Comparison of ENCODE assay signal across 39 cellular contexts in the genomic region with DNA sequence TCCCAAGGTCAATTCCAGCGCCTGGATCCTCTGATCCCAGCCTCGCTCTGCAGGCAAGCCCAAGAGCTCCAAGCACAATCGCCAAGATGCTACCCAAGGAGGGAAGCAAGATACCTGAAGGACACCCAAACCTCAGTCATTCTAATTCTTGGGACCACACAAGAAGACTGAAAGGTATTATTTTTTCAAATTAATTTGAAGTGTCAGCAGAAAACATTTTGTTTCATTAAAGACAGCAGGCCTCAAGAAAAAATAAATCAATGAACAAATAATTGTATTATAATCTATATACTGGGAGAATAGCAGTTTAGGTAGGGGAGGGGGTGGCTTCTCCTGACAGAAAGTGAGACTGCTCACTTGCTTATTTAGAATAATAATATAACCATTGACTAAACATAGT.
"Had no signal": no experiment of that assay in that cellular context is flagged by ENCODE, and none has a peak within 500 bp of the region (broad histone marks: within the 10 kb centered on the region; RNA-seq: fewer than 3 reads in every experiment).

No MANE protein-coding gene starts in this region.

- H3K4me3 ChIP-seq: adrenal gland, ascending aorta, body of pancreas, breast epithelium, cardiac muscle cell had no signal

- H3K36me3 ChIP-seq: adrenal gland, ascending aorta, brain microvascular endothelial cell, breast epithelium, cardiac muscle cell had no signal

- H3K27me3 ChIP-seq: adrenal gland, ascending aorta, body of pancreas, brain microvascular endothelial cell, breast epithelium, cardiac muscle cell had no signal

- H3K4me1 ChIP-seq: adrenal gland, ascending aorta, body of pancreas, breast epithelium had no signal

- H3K9me3 Mint-ChIP-seq: activated naive CD4-positive, alpha-beta T cell treated with anti-CD3 and anti-CD28 coated beads for 36 hours; activated naive CD4-positive, alpha-beta T cell treated with anti-CD3 and anti-CD28 coated beads, Interleukin-2, amount 10 ng/mL, durations not matched to agents 7 days and 5 days; activated naive CD4-positive, alpha-beta T cell treated with anti-CD3 and anti-CD28 coated beads, Interleukin-2, amount 50 U/mL, for 24 hours; activated naive CD4-positive, alpha-beta T cell treated with anti-CD3 and anti-CD28 coated beads, Interleukin-2, amount 50 U/mL, for 72 hours; activated naive CD8-positive, alpha-beta T cell treated with anti-CD3 and anti-CD28 coated beads for 36 hours; activated naive CD8-positive, alpha-beta T cell treated with anti-CD3 and anti-CD28 coated beads, Interleukin-2, amount 10 ng/mL, durations not matched to agents 7 days and 5 days; activated naive CD8-positive, alpha-beta T cell treated with anti-CD3 and anti-CD28 coated beads, Interleukin-2, amount 50 U/mL, for 24 hours; activated T-cell treated with anti-CD3 and anti-CD28 coated beads, Interleukin-2, amount 50 U/mL, for 24 hours; activated T-cell treated with anti-CD3 and anti-CD28 coated beads, Interleukin-2, amount 50 U/mL, for 4 hours; activated T-cell treated with anti-CD3 and anti-CD28 coated beads, Interleukin-2, amount 50 U/mL, for 72 hours; activated T-helper 1 cell treated with anti-CD3 and anti-CD28 coated beads, Interleukin-12 subunit alpha, Interleukin-12 subunit beta, Interleukin-2, Interleukin-4 antibody, amounts not matched to agents 30 ng/mL and 10 ng/mL and 1 ng/mL, durations not matched to agents 14 hours and 24 hours and 36 hours; activated T-helper 17 cell treated with anti-CD3 and anti-CD28 coated beads, Interleukin-2, amount 50 U/mL, for 72 hours; activated T-helper 2 cell treated with anti-CD3 and anti-CD28 coated beads, Interferon-gamma antibody, Interleukin-2, Interleukin-4, amounts not matched to agents 10 μg/mL and 5 μg/mL and 100 μg/mL, durations not matched to agents 14 hours and 24 hours and 36 hours; brain; central memory CD8-positive, alpha-beta T cell had no signal

- DNase-seq: activated effector memory CD4-positive, alpha-beta T cell treated with anti-CD3 and anti-CD28 coated beads, Interleukin-2, amount 50 U/mL, for 16 hours; activated effector memory CD4-positive, alpha-beta T cell treated with Interleukin-2 at 50 U/mL for 16 hours; activated gamma-delta T cell; activated gamma-delta T cell treated with Interleukin-2 at 50 U/mL for 16 hours; activated naive CD4-positive, alpha-beta T cell; activated naive CD4-positive, alpha-beta T cell treated with anti-CD3 and anti-CD28 coated beads for 36 hours; activated naive CD4-positive, alpha-beta T cell treated with anti-CD3 and anti-CD28 coated beads, Interleukin-2, amount 10 ng/mL, durations not matched to agents 7 days and 5 days; activated naive CD4-positive, alpha-beta T cell treated with anti-CD3 and anti-CD28 coated beads, Interleukin-2, amount 50 U/mL, for 16 hours; activated naive CD4-positive, alpha-beta T cell treated with Interleukin-2 at 50 U/mL for 16 hours; activated naive CD8-positive, alpha-beta T cell treated with anti-CD3 and anti-CD28 coated beads for 36 hours; activated naive CD8-positive, alpha-beta T cell treated with anti-CD3 and anti-CD28 coated beads, Interleukin-2, amount 10 ng/mL, durations not matched to agents 7 days and 5 days; activated naive CD8-positive, alpha-beta T cell treated with anti-CD3 and anti-CD28 coated beads, Interleukin-2, amount 50 U/mL, for 24 hours; activated T-cell treated with anti-CD3 and anti-CD28 coated beads, Interleukin-2, amount 50 U/mL, for 24 hours; activated T-cell treated with anti-CD3 and anti-CD28 coated beads, Interleukin-2, amount 50 U/mL, for 4 hours; activated T-cell treated with anti-CD3 and anti-CD28 coated beads, Interleukin-2, amount 50 U/mL, for 48 hours; activated T-cell treated with anti-CD3 and anti-CD28 coated beads, Interleukin-2, amount 50 U/mL, for 72 hours; adrenal gland; amniotic stem cell; amygdala; anterior cingulate cortex; aorta; body of pancreas; brain microvascular endothelial cell; caudate nucleus; central memory CD4-positive, alpha-beta T cell; cerebellar nuclear complex had no signal

- H3K27me3 Mint-ChIP-seq: activated naive CD4-positive, alpha-beta T cell treated with anti-CD3 and anti-CD28 coated beads, Interleukin-2, amount 10 ng/mL, durations not matched to agents 7 days and 5 days; activated naive CD4-positive, alpha-beta T cell treated with anti-CD3 and anti-CD28 coated beads, Interleukin-2, amount 50 U/mL, for 24 hours; activated naive CD8-positive, alpha-beta T cell; activated naive CD8-positive, alpha-beta T cell treated with anti-CD3 and anti-CD28 coated beads for 36 hours; activated naive CD8-positive, alpha-beta T cell treated with anti-CD3 and anti-CD28 coated beads, Interleukin-2, amount 10 ng/mL, durations not matched to agents 7 days and 5 days; activated naive CD8-positive, alpha-beta T cell treated with anti-CD3 and anti-CD28 coated beads, Interleukin-2, amount 50 U/mL, for 24 hours; activated T-cell treated with anti-CD3 and anti-CD28 coated beads, Interleukin-2, amount 50 U/mL, for 24 hours; activated T-helper 17 cell treated with anti-CD3 and anti-CD28 coated beads, Interleukin-2, amount 50 U/mL, for 72 hours; brain; central memory CD8-positive, alpha-beta T cell had no signal

- ATAC-seq: activated naive CD4-positive, alpha-beta T cell treated with anti-CD3 and anti-CD28 coated beads, Interleukin-2, amount 50 U/mL, for 72 hours; activated naive CD8-positive, alpha-beta T cell treated with anti-CD3 and anti-CD28 coated beads, Interleukin-2, amount 50 U/mL, for 24 hours; activated T-cell treated with anti-CD3 and anti-CD28 coated beads, Interleukin-2, amount 50 U/mL, for 4 hours; activated T-cell treated with anti-CD3 and anti-CD28 coated beads, Interleukin-2, amount 50 U/mL, for 72 hours; activated T-helper 17 cell treated with anti-CD3 and anti-CD28 coated beads, Interleukin-2, amount 50 U/mL, for 72 hours; body of pancreas had no signal

- H3K9me3 ChIP-seq: adrenal gland, ascending aorta, body of pancreas, breast epithelium had no signal

- H3K36me3 Mint-ChIP-seq: activated naive CD4-positive, alpha-beta T cell treated with anti-CD3 and anti-CD28 coated beads, Interleukin-2, amount 10 ng/mL, durations not matched to agents 7 days and 5 days; activated naive CD4-positive, alpha-beta T cell treated with anti-CD3 and anti-CD28 coated beads, Interleukin-2, amount 50 U/mL, for 24 hours; activated naive CD4-positive, alpha-beta T cell treated with anti-CD3 and anti-CD28 coated beads, Interleukin-2, amount 50 U/mL, for 72 hours; activated naive CD8-positive, alpha-beta T cell; activated naive CD8-positive, alpha-beta T cell treated with anti-CD3 and anti-CD28 coated beads for 36 hours; activated naive CD8-positive, alpha-beta T cell treated with anti-CD3 and anti-CD28 coated beads, Interleukin-2, amount 10 ng/mL, durations not matched to agents 7 days and 5 days; brain had no signal

- FAIRE-seq: astrocyte, bronchial epithelial cell had no signal

- H3K4me1 Mint-ChIP-seq: activated naive CD4-positive, alpha-beta T cell treated with anti-CD3 and anti-CD28 coated beads, Interleukin-2, amount 10 ng/mL, durations not matched to agents 7 days and 5 days; activated naive CD4-positive, alpha-beta T cell treated with anti-CD3 and anti-CD28 coated beads, Interleukin-2, amount 50 U/mL, for 24 hours; activated naive CD8-positive, alpha-beta T cell treated with anti-CD3 and anti-CD28 coated beads for 36 hours; activated naive CD8-positive, alpha-beta T cell treated with anti-CD3 and anti-CD28 coated beads, Interleukin-2, amount 10 ng/mL, durations not matched to agents 7 days and 5 days; activated naive CD8-positive, alpha-beta T cell treated with anti-CD3 and anti-CD28 coated beads, Interleukin-2, amount 50 U/mL, for 24 hours; activated T-helper 17 cell treated with anti-CD3 and anti-CD28 coated beads, Interleukin-2, amount 50 U/mL, for 72 hours; central memory CD8-positive, alpha-beta T cell had no signal

- H3K4me3 Mint-ChIP-seq: activated naive CD4-positive, alpha-beta T cell treated with anti-CD3 and anti-CD28 coated beads for 36 hours; activated naive CD4-positive, alpha-beta T cell treated with anti-CD3 and anti-CD28 coated beads, Interleukin-2, amount 10 ng/mL, durations not matched to agents 7 days and 5 days; activated naive CD4-positive, alpha-beta T cell treated with anti-CD3 and anti-CD28 coated beads, Interleukin-2, amount 50 U/mL, for 24 hours; activated naive CD8-positive, alpha-beta T cell; activated naive CD8-positive, alpha-beta T cell treated with anti-CD3 and anti-CD28 coated beads for 36 hours; activated naive CD8-positive, alpha-beta T cell treated with anti-CD3 and anti-CD28 coated beads, Interleukin-2, amount 10 ng/mL, durations not matched to agents 7 days and 5 days; activated naive CD8-positive, alpha-beta T cell treated with anti-CD3 and anti-CD28 coated beads, Interleukin-2, amount 50 U/mL, for 24 hours; activated T-cell treated with anti-CD3 and anti-CD28 coated beads, Interleukin-2, amount 50 U/mL, for 24 hours; activated T-cell treated with anti-CD3 and anti-CD28 coated beads, Interleukin-2, amount 50 U/mL, for 4 hours; activated T-cell treated with anti-CD3 and anti-CD28 coated beads, Interleukin-2, amount 50 U/mL, for 72 hours; activated T-helper 1 cell treated with anti-CD3 and anti-CD28 coated beads, Interleukin-12 subunit alpha, Interleukin-12 subunit beta, Interleukin-2, Interleukin-4 antibody, amounts not matched to agents 30 ng/mL and 10 ng/mL and 1 ng/mL, durations not matched to agents 14 hours and 24 hours and 36 hours; activated T-helper 17 cell treated with anti-CD3 and anti-CD28 coated beads, Interleukin-2, amount 50 U/mL, for 72 hours; brain; central memory CD8-positive, alpha-beta T cell had no signal

- H3K27ac ChIP-seq: adrenal gland, ascending aorta, body of pancreas, brain microvascular endothelial cell, breast epithelium, cardiac muscle cell had no signal

- H3K27ac Mint-ChIP-seq: activated naive CD4-positive, alpha-beta T cell treated with anti-CD3 and anti-CD28 coated beads for 36 hours; activated naive CD4-positive, alpha-beta T cell treated with anti-CD3 and anti-CD28 coated beads, Interleukin-2, amount 10 ng/mL, durations not matched to agents 7 days and 5 days; activated naive CD4-positive, alpha-beta T cell treated with anti-CD3 and anti-CD28 coated beads, Interleukin-2, amount 50 U/mL, for 24 hours; activated naive CD4-positive, alpha-beta T cell treated with anti-CD3 and anti-CD28 coated beads, Interleukin-2, amount 50 U/mL, for 72 hours; activated naive CD8-positive, alpha-beta T cell; activated naive CD8-positive, alpha-beta T cell treated with anti-CD3 and anti-CD28 coated beads for 36 hours; activated naive CD8-positive, alpha-beta T cell treated with anti-CD3 and anti-CD28 coated beads, Interleukin-2, amount 10 ng/mL, durations not matched to agents 7 days and 5 days; activated naive CD8-positive, alpha-beta T cell treated with anti-CD3 and anti-CD28 coated beads, Interleukin-2, amount 50 U/mL, for 24 hours; activated T-cell treated with anti-CD3 and anti-CD28 coated beads, Interleukin-2, amount 50 U/mL, for 24 hours; activated T-cell treated with anti-CD3 and anti-CD28 coated beads, Interleukin-2, amount 50 U/mL, for 72 hours; activated T-helper 1 cell treated with anti-CD3 and anti-CD28 coated beads, Interleukin-12 subunit alpha, Interleukin-12 subunit beta, Interleukin-2, Interleukin-4 antibody, amounts not matched to agents 30 ng/mL and 10 ng/mL and 1 ng/mL, durations not matched to agents 14 hours and 24 hours and 36 hours; activated T-helper 17 cell treated with anti-CD3 and anti-CD28 coated beads, Interleukin-2, amount 50 U/mL, for 72 hours; activated T-helper 2 cell treated with anti-CD3 and anti-CD28 coated beads, Interferon-gamma antibody, Interleukin-2, Interleukin-4, amounts not matched to agents 10 μg/mL and 5 μg/mL and 100 μg/mL, durations not matched to agents 14 hours and 24 hours and 36 hours; brain had no signal
